Comparison of ENCODE assay signal across 1 cellular context in genomic region chr1:40373323-40374283, GRCh38.
TF ChIP-seq lines count a peak whose summit lies in the region.

Gene SMAP2 (plus strand): TSS chr1:40373727. CDS start chr1:40374121, 394 bp downstream.

TF ChIP-seq in HepG2, 621 proteins besides CTCF, POLR2A, EP300 and RAD21 (continued from another document and continues in another):
- TF ChIP-seq ZBTB37 (CRISPR knock-in tag; IDR thresholded peaks at IDR 0.05) = no peak
- no peak for TF ChIP-seq ZFP36L1 (CRISPR knock-in tag; IDR thresholded peaks at IDR 0.05)
- TF ChIP-seq TP53 (CRISPR knock-in tag; conservative IDR thresholded peaks at IDR 0.05) = no peak
- peak; percentile 60 for TF ChIP-seq ARID4A (CRISPR knock-in tag; IDR thresholded peaks at IDR 0.05; ENCODE audit: borderline replicate concordance)
- no peak for TF ChIP-seq HIVEP1 (CRISPR knock-in tag; IDR thresholded peaks at IDR 0.05)
- TF ChIP-seq KAT7 (CRISPR knock-in tag; IDR thresholded peaks at IDR 0.05; ENCODE audit: borderline replicate concordance) = peak; percentile 0
- no peak for TF ChIP-seq ARID5B (CRISPR knock-in tag; IDR thresholded peaks at IDR 0.05)
- TF ChIP-seq DBP (CRISPR knock-in tag; IDR thresholded peaks at IDR 0.05; ENCODE audit: not compliant biosample characterization) = no peak
- TF ChIP-seq SKI (IDR thresholded peaks at IDR 0.05; ENCODE audit: partially characterized antibody) = no peak
- no peak for TF ChIP-seq ZBTB8A (CRISPR knock-in tag; IDR thresholded peaks at IDR 0.05; ENCODE audit: borderline replicate concordance, low read depth)
- TF ChIP-seq IRF1 (CRISPR knock-in tag; IDR thresholded peaks at IDR 0.05; ENCODE audit: low read depth) = no peak
- no peak for TF ChIP-seq RBM39 (IDR thresholded peaks at IDR 0.05; ENCODE audit: low read depth, low read length, poor library complexity, severe bottlenecking)
- no peak for TF ChIP-seq FOXA3 (CRISPR knock-in tag; IDR thresholded peaks at IDR 0.05)
- TF ChIP-seq RERE (CRISPR knock-in tag; IDR thresholded peaks at IDR 0.05; ENCODE audit: low read depth) = no peak
- no peak for TF ChIP-seq ZNF292 (CRISPR knock-in tag; IDR thresholded peaks at IDR 0.05; ENCODE audit: borderline replicate concordance, low read depth)
- TF ChIP-seq DR1 (CRISPR knock-in tag; IDR thresholded peaks at IDR 0.05) = no peak
- TF ChIP-seq ZNF607 (CRISPR knock-in tag; IDR thresholded peaks at IDR 0.05; ENCODE audit: borderline replicate concordance) = no peak
- peak; percentile 34; the same call in 1 of the 2 replicates for TF ChIP-seq ZNF580 (CRISPR knock-in tag; IDR thresholded peaks at IDR 0.05; ENCODE audit: borderline replicate concordance, low read depth)
- TF ChIP-seq ZNF34 (CRISPR knock-in tag; IDR thresholded peaks at IDR 0.05; ENCODE audit: borderline replicate concordance) = no peak
- TF ChIP-seq ZHX1 (CRISPR knock-in tag; IDR thresholded peaks at IDR 0.05; ENCODE audit: low read depth) = no peak
- TF ChIP-seq LBX2 (CRISPR knock-in tag; IDR thresholded peaks at IDR 0.05; ENCODE audit: borderline replicate concordance) = no peak
- TF ChIP-seq ZNF207 (IDR thresholded peaks at IDR 0.05; ENCODE audit: borderline replicate concordance) = no peak
- TF ChIP-seq ZNF766 (CRISPR knock-in tag; IDR thresholded peaks at IDR 0.05; ENCODE audit: borderline replicate concordance) = no peak
- TF ChIP-seq SALL1 (CRISPR knock-in tag; IDR thresholded peaks at IDR 0.05) = no peak; the same call in 1 of the 2 replicates
- TF ChIP-seq IKZF4 (CRISPR knock-in tag; IDR thresholded peaks at IDR 0.05; ENCODE audit: borderline replicate concordance, low read depth, not compliant biosample characterization) = no peak
- peak; percentile 39; the same call in 1 of the 2 replicates for TF ChIP-seq ZFP91 (CRISPR knock-in tag; IDR thresholded peaks at IDR 0.05; ENCODE audit: borderline replicate concordance)
- no peak for TF ChIP-seq NFATC3 (CRISPR knock-in tag; IDR thresholded peaks at IDR 0.05)
